In genomic region chr7:151633516-151633812, GRCh38 we compare ENCODE assay signal across 10 cellular contexts.
DNase-seq lines count a peak whose midpoint lies in the region; ATAC-seq and TF ChIP-seq lines count a peak whose summit lies in the region.
"Had no signal": no experiment of that assay in that cellular context is flagged by ENCODE, and none has a peak within 500 bp of the region (broad histone marks: within the 10 kb centered on the region; RNA-seq: fewer than 3 reads in every experiment).

No MANE protein-coding gene starts in this region.

- H3K4me3 Mint-ChIP-seq in activated T-cell treated with anti-CD3 and anti-CD28 coated beads, Interleukin-2, amount 50 U/mL, for 24 hours = peak overlapping the region; percentile 92
- peak overlapping the region; percentile 94 for H3K4me3 Mint-ChIP-seq in activated CD8-positive, alpha-beta T cell treated with anti-CD3 and anti-CD28 coated beads, Interleukin-2, amount 10 ng/mL, durations not matched to agents 7 days and 5 days

- POLR2A ChIA-PET in activated CD8-positive, alpha-beta T cell treated with anti-CD3 and anti-CD28 coated beads, Interleukin-2, amount 10 ng/mL, durations not matched to agents 7 days and 5 days (lab: Charles Lee) = interaction anchor here (1.2 to 2.2 kb wide), 6 partner anchors 10 to 135 kb away, joined by 3 to 8 read pairs (median 6); partner anchors contain the start of gene RHEB

- intact Hi-C loops in left lung (cut with DNase I) (no loop called here), stomach (cut with DNase I; ENCODE audit: low total_unique reads) (no loop called here)

- H3K4me1 Mint-ChIP-seq in activated T-cell treated with anti-CD3 and anti-CD28 coated beads, Interleukin-2, amount 50 U/mL, for 24 hours (ENCODE audit: low read depth) = peaks cover 34% of the 10 kb centered on the region
- H3K4me1 Mint-ChIP-seq in activated CD8-positive, alpha-beta T cell treated with anti-CD3 and anti-CD28 coated beads, Interleukin-2, amount 10 ng/mL, durations not matched to agents 7 days and 5 days (ENCODE audit: low read depth) = peaks cover 20% of the 10 kb centered on the region

- H3K9me3 ChIP-seq in left lung = no peaks in the 10 kb centered on the region
- no peaks in the 10 kb centered on the region for H3K9me3 ChIP-seq in stomach
- H3K9me3 ChIP-seq: breast epithelium had no signal

- no peaks in the 10 kb centered on the region for H3K9me3 Mint-ChIP-seq in activated T-cell treated with anti-CD3 and anti-CD28 coated beads, Interleukin-2, amount 50 U/mL, for 24 hours
- H3K9me3 Mint-ChIP-seq in activated CD8-positive, alpha-beta T cell treated with anti-CD3 and anti-CD28 coated beads, Interleukin-2, amount 10 ng/mL, durations not matched to agents 7 days and 5 days (ENCODE audit: insufficient read depth) = no peaks in the 10 kb centered on the region

- peak overlapping the region; percentile 98 for H3K27ac Mint-ChIP-seq in activated T-cell treated with anti-CD3 and anti-CD28 coated beads, Interleukin-2, amount 50 U/mL, for 24 hours
- H3K27ac Mint-ChIP-seq in activated CD8-positive, alpha-beta T cell treated with anti-CD3 and anti-CD28 coated beads, Interleukin-2, amount 10 ng/mL, durations not matched to agents 7 days and 5 days = peak overlapping the region; percentile 94

- no peak for DNase-seq in activated T-cell treated with anti-CD3 and anti-CD28 coated beads, Interleukin-2, amount 50 U/mL, for 24 hours
- DNase-seq in activated T-cell treated with anti-CD3 and anti-CD28 coated beads for 4 hours (no peak), left lung (no peak), stomach (no peak), RKO (ENCODE audit: low spot score) (no peak), NCI-H345 treated with DMSO at 0.1 percent for 48 hours (lab: John Stamatoyannopoulos, UW; ENCODE audit: unreplicated experiment) (no peak)
- no peak for DNase-seq in activated CD8-positive, alpha-beta T cell treated with anti-CD3 and anti-CD28 coated beads, Interleukin-2, amount 10 ng/mL, durations not matched to agents 7 days and 5 days
- DNase-seq: NCI-H2171 had no signal

- no peak for TF ChIP-seq EP300 in stomach (IDR thresholded peaks at IDR 0.05)

- ATAC-seq in activated CD8-positive, alpha-beta T cell treated with anti-CD3 and anti-CD28 coated beads, Interleukin-2, amount 10 ng/mL, durations not matched to agents 7 days and 5 days = no peak
- no peak for ATAC-seq in left lung
- no peak for ATAC-seq in GM18498 (IDR thresholded peaks at IDR 0.05; ENCODE audit: unreplicated experiment)

- H3K4me1 ChIP-seq in left lung = peaks cover 0 to 24% of the 10 kb centered on the region in 2 donors
- peaks cover 8 to 57% (median 27%) of the 10 kb centered on the region in 4 donors for H3K4me1 ChIP-seq in stomach

- 92 to 100% (median 100%) methylated on average over 1 of the region's 1 CpG for WGBS in stomach, 5 donors

- H3K27me3 ChIP-seq in left lung = no peaks in the 10 kb centered on the region
- H3K27me3 ChIP-seq in stomach = no peaks in the 10 kb centered on the region
- H3K27me3 ChIP-seq: breast epithelium had no signal

- no peak for TF ChIP-seq POLR2A in stomach (IDR thresholded peaks at IDR 0.05)

- TF ChIP-seq CTCF in left lung (IDR thresholded peaks at IDR 0.05) (no peak), stomach (IDR thresholded peaks at IDR 0.05) (no peak)

- no peaks in the 10 kb centered on the region for H3K27me3 Mint-ChIP-seq in activated T-cell treated with anti-CD3 and anti-CD28 coated beads, Interleukin-2, amount 50 U/mL, for 24 hours
- H3K27me3 Mint-ChIP-seq in activated CD8-positive, alpha-beta T cell treated with anti-CD3 and anti-CD28 coated beads, Interleukin-2, amount 10 ng/mL, durations not matched to agents 7 days and 5 days (ENCODE audit: low read depth) = no peaks in the 10 kb centered on the region

- CTCF ChIA-PET in activated CD8-positive, alpha-beta T cell treated with anti-CD3 and anti-CD28 coated beads, Interleukin-2, amount 10 ng/mL, durations not matched to agents 7 days and 5 days (lab: Charles Lee) = interaction anchor here (0.8 to 6.4 kb wide), 17 partner anchors 10 to 394 kb away, joined by 3 to 54 read pairs (median 5); partner anchors contain the start of gene RHEB

- H3K4me3 ChIP-seq in left lung (peak overlapping the region in 1 of 2 donors; percentile 59), stomach (no peak overlapping the region)

- H3K36me3 ChIP-seq in left lung (no peaks in the 10 kb centered on the region), stomach (no peaks in the 10 kb centered on the region)
- H3K36me3 ChIP-seq: breast epithelium had no signal

- peaks cover 7% of the 10 kb centered on the region for H3K36me3 Mint-ChIP-seq in activated T-cell treated with anti-CD3 and anti-CD28 coated beads, Interleukin-2, amount 50 U/mL, for 24 hours (ENCODE audit: low read depth)
- no peaks in the 10 kb centered on the region for H3K36me3 Mint-ChIP-seq in activated CD8-positive, alpha-beta T cell treated with anti-CD3 and anti-CD28 coated beads, Interleukin-2, amount 10 ng/mL, durations not matched to agents 7 days and 5 days (ENCODE audit: low read depth)

- H3K27ac ChIP-seq in left lung (peak overlapping the region; percentile 90 to 94), stomach (peak overlapping the region in 3 of 5 donors; percentile 97 to 99 (median 98))
